In genomic region chr5:135916638-135917263, GRCh38 we compare ENCODE assay signal across 16 cellular contexts. TPM values are rescaled to one million over a fixed set of nuclear protein-coding genes. Genes with fewer than 3 reads are reported as not detected.
DNase-seq lines count a peak whose midpoint lies in the region; ATAC-seq and FAIRE-seq lines count a peak whose summit lies in the region.
"Had no signal": no experiment of that assay in that cellular context is flagged by ENCODE, and none has a peak within 500 bp of the region (broad histone marks: within the 10 kb centered on the region; RNA-seq: fewer than 3 reads in every experiment).

No MANE protein-coding gene starts in this region.

- no peaks in the 10 kb centered on the region for H3K36me3 Mint-ChIP-seq in activated T-cell treated with anti-CD3 and anti-CD28 coated beads, Interleukin-2, amount 50 U/mL, for 4 hours (ENCODE audit: insufficient read depth)
- H3K36me3 Mint-ChIP-seq in activated T-helper 17 cell treated with anti-CD3 and anti-CD28 coated beads, Interleukin-2, amount 50 U/mL, for 72 hours (ENCODE audit: low read depth): no peaks in the 10 kb centered on the region

- H3K27ac Mint-ChIP-seq in activated T-helper 17 cell treated with anti-CD3 and anti-CD28 coated beads, Interleukin-2, amount 50 U/mL, for 72 hours: no peak overlapping the region
- H3K27ac Mint-ChIP-seq: GM23338 had no signal

- peaks cover 29% of the 10 kb centered on the region for H3K27me3 Mint-ChIP-seq in activated T-cell treated with anti-CD3 and anti-CD28 coated beads, Interleukin-2, amount 50 U/mL, for 4 hours (ENCODE audit: low read depth)
- H3K27me3 Mint-ChIP-seq in activated T-helper 17 cell treated with anti-CD3 and anti-CD28 coated beads, Interleukin-2, amount 50 U/mL, for 72 hours: peaks cover 38% of the 10 kb centered on the region

- no peak for FAIRE-seq in RCC 7860 (lab: Jason Lieb, UNC)

- peak; percentile 17 to 20 for ATAC-seq in activated T-cell treated with anti-CD3 and anti-CD28 coated beads, Interleukin-2, amount 50 U/mL, for 4 hours
- ATAC-seq in activated T-helper 17 cell treated with anti-CD3 and anti-CD28 coated beads, Interleukin-2, amount 50 U/mL, for 72 hours (replicated peaks): peak; percentile 36
- ATAC-seq in GM21390 (IDR thresholded peaks at IDR 0.05; ENCODE audit: unreplicated experiment) (no peak), GM19395 (IDR thresholded peaks at IDR 0.05; ENCODE audit: unreplicated experiment) (no peak)
- ATAC-seq: GM23338 had no signal

- peaks cover 15% of the 10 kb centered on the region for H3K4me1 Mint-ChIP-seq in activated T-cell treated with anti-CD3 and anti-CD28 coated beads, Interleukin-2, amount 50 U/mL, for 4 hours (ENCODE audit: low read depth)
- peaks cover 9% of the 10 kb centered on the region for H3K4me1 Mint-ChIP-seq in activated T-helper 17 cell treated with anti-CD3 and anti-CD28 coated beads, Interleukin-2, amount 50 U/mL, for 72 hours
- H3K4me1 Mint-ChIP-seq: GM23338 had no signal

- peaks cover 3% of the 10 kb centered on the region for H3K9me3 Mint-ChIP-seq in activated T-cell treated with anti-CD3 and anti-CD28 coated beads, Interleukin-2, amount 50 U/mL, for 4 hours
- no peaks in the 10 kb centered on the region for H3K9me3 Mint-ChIP-seq in activated T-helper 17 cell treated with anti-CD3 and anti-CD28 coated beads, Interleukin-2, amount 50 U/mL, for 72 hours
- H3K9me3 Mint-ChIP-seq: GM23338 had no signal

- no peak for DNase-seq in activated T-cell treated with anti-CD3 and anti-CD28 coated beads, Interleukin-2, amount 50 U/mL, for 4 hours
- DNase-seq in activated T-cell treated with anti-CD3 and anti-CD28 coated beads for 4 hours (no peak), OCI-M1 (lab: John Stamatoyannopoulos, UW) (peak; percentile 32), putamen (ENCODE audit: low spot score) (peak; percentile 9), RCC 7860 (ENCODE audit: low spot score) (no peak)
- DNase-seq: AML-193, NCI-H1105 treated with DMSO at 0.1 percent for 48 hours, NCI-H187 treated with DMSO at 0.1 percent for 48 hours, NCI-H446, NCI-H748 treated with DMSO at 0.1 percent for 48 hours had no signal

- H3K4me3 Mint-ChIP-seq in activated T-cell treated with anti-CD3 and anti-CD28 coated beads, Interleukin-2, amount 50 U/mL, for 4 hours: no peak overlapping the region
- peak overlapping the region; percentile 7 for H3K4me3 Mint-ChIP-seq in activated T-helper 17 cell treated with anti-CD3 and anti-CD28 coated beads, Interleukin-2, amount 50 U/mL, for 72 hours
- H3K4me3 Mint-ChIP-seq: GM23338 had no signal

RNA-seq across cellular contexts. Expression of gene IL9, which starts 21.1 kb away (rescaled TPM):
- total RNA-seq in activated T-cell treated with anti-CD3 and anti-CD28 coated beads, Interleukin-2, amount 50 U/mL, for 4 hours: 100 to 1,000 TPM in 2 of 3 donors, 10 to 100 TPM in 1; 74.3 to 198 (median 134) TPM
- 10 to 100 TPM; 10.2 to 29.3 TPM for total RNA-seq in activated T-helper 17 cell treated with anti-CD3 and anti-CD28 coated beads, Interleukin-2, amount 50 U/mL, for 72 hours
- total RNA-seq: GM23338, MCF 10A, SJCRH30 had no signal

RNA-seq across cellular contexts. Expression of gene LECT2, which starts 38.0 kb away (rescaled TPM):
- not detected for total RNA-seq in activated T-cell treated with anti-CD3 and anti-CD28 coated beads, Interleukin-2, amount 50 U/mL, for 4 hours
- not detected for total RNA-seq in activated T-helper 17 cell treated with anti-CD3 and anti-CD28 coated beads, Interleukin-2, amount 50 U/mL, for 72 hours
- total RNA-seq: GM23338, MCF 10A, SJCRH30 had no signal

Comparison
In these comparisons a context has a peak if more than half of its experiments do, and no peak if none do; other contexts are left out.
1. ATAC-seq: peak in activated T-cell treated with anti-CD3 and anti-CD28 coated beads, Interleukin-2, amount 50 U/mL, for 4 hours (2 of 2) and activated T-helper 17 cell treated with anti-CD3 and anti-CD28 coated beads, Interleukin-2, amount 50 U/mL, for 72 hours (single experiment); none in GM21390 (single experiment) and GM19395 (single experiment).
2. DNase-seq: peak in OCI-M1 (single experiment) and putamen (single experiment); none in activated T-cell treated with anti-CD3 and anti-CD28 coated beads, Interleukin-2, amount 50 U/mL, for 4 hours (single experiment), activated T-cell treated with anti-CD3 and anti-CD28 coated beads for 4 hours (single experiment) and RCC 7860 (single experiment).